Comparison of ENCODE assay signal across 8 cellular contexts in genomic region chr16:11100239-11100750, GRCh38.
A peak's percentile ranks its signal among the peaks of the same experiment; 100 is the strongest.
DNase-seq lines count a peak whose midpoint lies in the region; ATAC-seq and TF ChIP-seq lines count a peak whose summit lies in the region.

No MANE protein-coding gene starts in this region.

- 46 to 65% methylated on average over 6 of the region's 6 CpGs for WGBS in esophagus squamous epithelium, 2 donors

- no peak for TF ChIP-seq POLR2A in esophagus squamous epithelium (IDR thresholded peaks at IDR 0.05)

- H3K4me1 ChIP-seq in SJSA1 (replicated peaks) (peaks cover 23% of the 10 kb centered on the region), esophagus squamous epithelium (peaks cover 0 to 53% (median 27%) of the 10 kb centered on the region in 3 donors)

- H3K36me3 ChIP-seq in H7 (replicated peaks; ENCODE audit: control insufficient read depth, insufficient read depth, low read length), result no peaks in the 10 kb centered on the region
- H3K36me3 ChIP-seq in SJSA1, result peaks cover 4% of the 10 kb centered on the region; the same call in 1 of the 2 replicates
- peaks cover 0 to 28% (median 0%) of the 10 kb centered on the region in 3 donors for H3K36me3 ChIP-seq in esophagus squamous epithelium

- H3K27me3 ChIP-seq in H7 (ENCODE audit: control insufficient read depth, insufficient read depth, low read length) (no peaks in the 10 kb centered on the region), SJSA1 (replicated peaks) (no peaks in the 10 kb centered on the region), esophagus squamous epithelium (no peaks in the 10 kb centered on the region)

- intact Hi-C loops in esophagus squamous epithelium (cut with DNase I), result no loop called here

- H3K27ac ChIP-seq in SJSA1, result peak overlapping the region; percentile 23
- peak overlapping the region; percentile 29 to 84 (median 64) for H3K27ac ChIP-seq in esophagus squamous epithelium

- peak in 4 of 6 experiments; percentile 19 to 21 (median 20) for TF ChIP-seq CTCF in esophagus squamous epithelium (IDR thresholded peaks at IDR 0.05)

- H3K4me3 ChIP-seq in H7 (ENCODE audit: insufficient read depth, low read depth, low read length) (no peak overlapping the region), SJSA1 (no peak overlapping the region), esophagus squamous epithelium (no peak overlapping the region)

- H3K9me3 ChIP-seq in SJSA1 (replicated peaks), result no peaks in the 10 kb centered on the region
- no peaks in the 10 kb centered on the region for H3K9me3 ChIP-seq in esophagus squamous epithelium

- ATAC-seq in GM19452 (IDR thresholded peaks at IDR 0.05; ENCODE audit: unreplicated experiment), result no peak
- no peak for ATAC-seq in HG03460 (IDR thresholded peaks at IDR 0.05; ENCODE audit: unreplicated experiment)

- DNase-seq in DMS 273 (lab: John Stamatoyannopoulos, UW; ENCODE audit: unreplicated experiment) (peak; percentile 98), H7 (peak; percentile 83), SJSA1 (ENCODE audit: low read depth in 1 of 2, low spot score in 2 of 2) (peak in 1 of 2 experiments; percentile 36), esophagus squamous epithelium (lab: John Stamatoyannopoulos, UW) (no peak), non-pigmented ciliary epithelial cell (ENCODE audit: low read depth) (peak; percentile 98), SK-N-DZ (ENCODE audit: low spot score) (no peak)

Comparison
In these comparisons a context has a peak if more than half of its experiments do, and no peak if none do; other contexts are left out.
1. DNase-seq: peak in DMS 273 (single experiment), H7 (single experiment) and non-pigmented ciliary epithelial cell (single experiment); none in esophagus squamous epithelium (single experiment) and SK-N-DZ (single experiment).